In genomic region chr2:187297806-187298205, GRCh38 we compare ENCODE assay signal across 19 cellular contexts.
"Had no signal": no experiment of that assay in that cellular context is flagged by ENCODE, and none has a peak within 500 bp of the region (broad histone marks: within the 10 kb centered on the region; RNA-seq: fewer than 3 reads in every experiment).

No MANE protein-coding gene starts in this region.

- H3K4me1 ChIP-seq: pancreas, uterus had no signal

- H3K4me3 Mint-ChIP-seq: effector memory CD8-positive, alpha-beta T cell; natural killer cell treated with Interleukin-12 subunit alpha and Interleukin-12 subunit beta and Interleukin-15 and Interleukin-18, amount 100 ng/mL, for 72 hours; stimulated activated effector memory CD8-positive, alpha-beta T cell treated with anti-CD3 and anti-CD28 coated beads, Interleukin-12 subunit alpha, Interleukin-12 subunit beta, amount 100 ng/mL, for 72 hours had no signal

- H3K4me3 ChIP-seq: esophagus muscularis mucosa, lung, pancreas, tibial artery, upper lobe of left lung, uterus had no signal

- H3K9me3 ChIP-seq: esophagus muscularis mucosa, pancreas, tibial artery, upper lobe of left lung, uterus had no signal

- ATAC-seq: effector memory CD8-positive, alpha-beta T cell; left colon; left ventricle myocardium superior; natural killer cell treated with Interleukin-12 subunit alpha and Interleukin-12 subunit beta and Interleukin-15 and Interleukin-18, amount 100 ng/mL, for 72 hours; pancreas; right cardiac atrium; stimulated activated effector memory CD8-positive, alpha-beta T cell treated with anti-CD3 and anti-CD28 coated beads, Interleukin-12 subunit alpha, Interleukin-12 subunit beta, amount 100 ng/mL, for 72 hours; stimulated activated naive CD8-positive, alpha-beta T cell treated with anti-CD3 and anti-CD28 coated beads, Interleukin-15, Interleukin-2, amounts not matched to agents 100 U/mL and 50 U/mL, for 24 hours had no signal

- DNase-seq: effector memory CD8-positive, alpha-beta T cell; foreskin fibroblast; left colon; left ventricle myocardium superior; occipital lobe; pancreas; right cardiac atrium; stimulated activated CD4-positive, alpha-beta T cell treated with anti-CD3 and anti-CD28 coated beads, Interleukin-4, amount 100 ng/mL, for 1 hour; stimulated activated CD8-positive, alpha-beta memory T cell treated with anti-CD3 and anti-CD28 coated beads, Interleukin-4, amount 100 ng/mL, for 48 hours; stimulated activated naive CD8-positive, alpha-beta T cell treated with anti-CD3 and anti-CD28 coated beads, Interleukin-15, Interleukin-2, amounts not matched to agents 100 U/mL and 50 U/mL, for 24 hours; tibial artery; upper lobe of left lung; uterus had no signal

- H3K27me3 ChIP-seq: esophagus muscularis mucosa, pancreas, tibial artery, upper lobe of left lung, uterus had no signal

- H3K27me3 Mint-ChIP-seq: effector memory CD8-positive, alpha-beta T cell; natural killer cell treated with Interleukin-12 subunit alpha and Interleukin-12 subunit beta and Interleukin-15 and Interleukin-18, amount 100 ng/mL, for 72 hours; progenitor cell of endocrine pancreas had no signal

- H3K36me3 ChIP-seq: esophagus muscularis mucosa, pancreas, tibial artery, upper lobe of left lung, uterus had no signal

- H3K36me3 Mint-ChIP-seq: natural killer cell treated with Interleukin-12 subunit alpha and Interleukin-12 subunit beta and Interleukin-15 and Interleukin-18, amount 100 ng/mL, for 72 hours; stimulated activated effector memory CD8-positive, alpha-beta T cell treated with anti-CD3 and anti-CD28 coated beads, Interleukin-12 subunit alpha, Interleukin-12 subunit beta, amount 100 ng/mL, for 72 hours had no signal

- H3K27ac ChIP-seq: epithelial cell of prostate, esophagus muscularis mucosa, pancreas, tibial artery, upper lobe of left lung had no signal

- H3K27ac Mint-ChIP-seq: effector memory CD8-positive, alpha-beta T cell; natural killer cell treated with Interleukin-12 subunit alpha and Interleukin-12 subunit beta and Interleukin-15 and Interleukin-18, amount 100 ng/mL, for 72 hours; progenitor cell of endocrine pancreas; stimulated activated effector memory CD8-positive, alpha-beta T cell treated with anti-CD3 and anti-CD28 coated beads, Interleukin-12 subunit alpha, Interleukin-12 subunit beta, amount 100 ng/mL, for 72 hours had no signal

- H3K4me1 Mint-ChIP-seq: stimulated activated effector memory CD8-positive, alpha-beta T cell treated with anti-CD3 and anti-CD28 coated beads, Interleukin-12 subunit alpha, Interleukin-12 subunit beta, amount 100 ng/mL, for 72 hours had no signal
